In genomic region chr4:170580651-170581050, GRCh38 we compare ENCODE assay signal across 20 cellular contexts.
DNase-seq lines count a peak whose midpoint lies in the region; ATAC-seq and TF ChIP-seq lines count a peak whose summit lies in the region.
"Had no signal": no experiment of that assay in that cellular context is flagged by ENCODE, and none has a peak within 500 bp of the region (broad histone marks: within the 10 kb centered on the region; RNA-seq: fewer than 3 reads in every experiment).

No MANE protein-coding gene starts in this region.

- no peaks in the 10 kb centered on the region for H3K36me3 ChIP-seq in HCT116 (ENCODE audit: control insufficient read depth in 1 of 2, insufficient read depth in 2 of 2, low read length in 2 of 2)
- H3K36me3 ChIP-seq: BE2C; BLaER1 treated with 17β-estradiol and CSF1 and Interleukin-3, amounts not matched to agents 10 nM and 100 nM; HAP-1 had no signal

- POLR2A ChIA-PET in HCT116 (lab: Charles Lee) = no interaction called here

- no peak for TF ChIP-seq POLR2A in HCT116 (IDR thresholded peaks at IDR 0.05; ENCODE audit: borderline replicate concordance, extremely low read depth, insufficient read depth, insufficient read length)

- no peak overlapping the region for H3K9ac ChIP-seq in HCT116 (ENCODE audit: low read length)
- H3K9ac ChIP-seq: BLaER1 treated with 17β-estradiol and CSF1 and Interleukin-3, amounts not matched to agents 10 nM and 100 nM had no signal

- peak overlapping the region; percentile 50; the same call in 1 of the 2 replicates for H3K4me2 ChIP-seq in HCT116 (ENCODE audit: low read length)
- H3K4me2 ChIP-seq: A549, GM23338 had no signal

- intact Hi-C loops in HCT116 (cut with micrococcal nuclease) = no loop called here
- intact Hi-C loops in activated naive CD4-positive, alpha-beta T cell treated with anti-CD3 and anti-CD28 coated beads for 36 hours (cut with micrococcal nuclease) = no loop called here

- no peak overlapping the region for H3K27ac Mint-ChIP-seq in glutamatergic neuron (ENCODE audit: unreplicated experiment)
- no peak overlapping the region for H3K27ac Mint-ChIP-seq in progenitor cell of endocrine pancreas
- H3K27ac Mint-ChIP-seq in activated naive CD4-positive, alpha-beta T cell treated with anti-CD3 and anti-CD28 coated beads for 36 hours = no peak overlapping the region
- H3K27ac Mint-ChIP-seq: CD14-positive monocyte; CD4-positive, alpha-beta T cell; CD8-positive, alpha-beta memory T cell had no signal

- no peak overlapping the region for H3K4me3 Mint-ChIP-seq in glutamatergic neuron (ENCODE audit: unreplicated experiment)
- H3K4me3 Mint-ChIP-seq in progenitor cell of endocrine pancreas (ENCODE audit: low read depth) = no peak overlapping the region
- H3K4me3 Mint-ChIP-seq in activated naive CD4-positive, alpha-beta T cell treated with anti-CD3 and anti-CD28 coated beads for 36 hours = no peak overlapping the region
- H3K4me3 Mint-ChIP-seq: CD14-positive monocyte; CD4-positive, alpha-beta T cell; CD8-positive, alpha-beta memory T cell; GM23338 had no signal

- no peak overlapping the region for H2AFZ ChIP-seq in HCT116 (ENCODE audit: low read depth, low read length, poor library complexity, severe bottlenecking)

- ATAC-seq in HCT116 (no peak), GM19035 (IDR thresholded peaks at IDR 0.05; ENCODE audit: unreplicated experiment) (no peak)
- ATAC-seq: A549 had no signal

- TF ChIP-seq CTCF in HCT116 (IDR thresholded peaks at IDR 0.05 in 2 of 3, conservative IDR thresholded peaks at IDR 0.05 in 1 of 3; ENCODE audit: borderline replicate concordance in 1 of 3, insufficient read depth in 1 of 3, low read depth in 2 of 3, low read length in 2 of 3) (peak in 1 of 3 experiments; percentile 30; a peak in 2 of 6 replicates), glutamatergic neuron (IDR thresholded peaks at IDR 0.05; ENCODE audit: partially characterized antibody, unreplicated experiment) (peak; percentile 40), progenitor cell of endocrine pancreas (IDR thresholded peaks at IDR 0.05; ENCODE audit: unreplicated experiment) (peak; percentile 22)

- no peaks in the 10 kb centered on the region for H3K9me2 ChIP-seq in HCT116 (ENCODE audit: insufficient read depth)

- no peak overlapping the region for H3K4me3 ChIP-seq in HCT116 (replicated peaks in 1 of 2; ENCODE audit: low read depth in 1 of 2, low read length in 2 of 2)
- H3K4me3 ChIP-seq: A549; BLaER1 treated with 17β-estradiol and CSF1 and Interleukin-3, amounts not matched to agents 10 nM and 100 nM; GM23338; HAP-1 had no signal

- peaks cover 2 to 19% of the 10 kb centered on the region in 2 experiments; a peak in 2 of 4 replicates for H3K4me1 ChIP-seq in HCT116 (ENCODE audit: control insufficient read depth in 1 of 2, insufficient read depth in 2 of 2, low read length in 2 of 2)
- H3K4me1 ChIP-seq: A549, BE2C, HAP-1 had no signal

- H3K4me1 Mint-ChIP-seq in glutamatergic neuron (ENCODE audit: low read depth, unreplicated experiment) = no peaks in the 10 kb centered on the region
- H3K4me1 Mint-ChIP-seq in progenitor cell of endocrine pancreas (ENCODE audit: low read depth) = no peaks in the 10 kb centered on the region
- no peaks in the 10 kb centered on the region for H3K4me1 Mint-ChIP-seq in activated naive CD4-positive, alpha-beta T cell treated with anti-CD3 and anti-CD28 coated beads for 36 hours (ENCODE audit: low read depth)
- H3K4me1 Mint-ChIP-seq: CD14-positive monocyte; CD8-positive, alpha-beta memory T cell had no signal

- RAD21 ChIA-PET in HCT116 (lab: Charles Lee; ENCODE audit: low non-redundant PET in 1 of 2, low total read pairs in 2 of 2, uncharacterized antibody in 2 of 2, unreplicated experiment in 2 of 2) = no interaction called here

- H3K79me2 ChIP-seq in HCT116 (ENCODE audit: insufficient read depth, low read length) = no peaks in the 10 kb centered on the region

- no peaks in the 10 kb centered on the region for H3K27me3 Mint-ChIP-seq in glutamatergic neuron (ENCODE audit: unreplicated experiment)
- no peaks in the 10 kb centered on the region for H3K27me3 Mint-ChIP-seq in progenitor cell of endocrine pancreas
- H3K27me3 Mint-ChIP-seq in activated naive CD4-positive, alpha-beta T cell treated with anti-CD3 and anti-CD28 coated beads for 36 hours (ENCODE audit: low read depth) = no peaks in the 10 kb centered on the region
- H3K27me3 Mint-ChIP-seq: CD4-positive, alpha-beta T cell; CD8-positive, alpha-beta memory T cell had no signal

- no peak for TF ChIP-seq RAD21 in HCT116 (IDR thresholded peaks at IDR 0.05; ENCODE audit: low read depth)

- no peaks in the 10 kb centered on the region for H4K20me1 ChIP-seq in HCT116 (ENCODE audit: insufficient read depth)
- H4K20me1 ChIP-seq: BLaER1 treated with 17β-estradiol and CSF1 and Interleukin-3, amounts not matched to agents 10 nM and 100 nM had no signal

- no TSS peak for BruUV-seq in HCT116 (replicated peaks; lab: Mats Ljungman, UMichigan)

- no peaks in the 10 kb centered on the region for H3K27me3 ChIP-seq in HCT116 (ENCODE audit: insufficient read depth, low read length)
- H3K27me3 ChIP-seq: BE2C; BLaER1 treated with 17β-estradiol and CSF1 and Interleukin-3, amounts not matched to agents 10 nM and 100 nM had no signal

- in situ Hi-C loops in G401 (cut with HindIII; ENCODE audit: low sequenced_read_pairs) = no loop called here

- CTCF ChIA-PET in HCT116 (lab: Charles Lee) = no interaction called here
- CTCF ChIA-PET in activated naive CD4-positive, alpha-beta T cell treated with anti-CD3 and anti-CD28 coated beads for 36 hours (lab: Charles Lee) = no interaction called here

- H3K36me3 Mint-ChIP-seq in glutamatergic neuron (ENCODE audit: unreplicated experiment) (peaks cover 10% of the 10 kb centered on the region), progenitor cell of endocrine pancreas (ENCODE audit: insufficient read depth) (no peaks in the 10 kb centered on the region)
- H3K36me3 Mint-ChIP-seq in activated naive CD4-positive, alpha-beta T cell treated with anti-CD3 and anti-CD28 coated beads for 36 hours (ENCODE audit: low read depth) = no peaks in the 10 kb centered on the region
- H3K36me3 Mint-ChIP-seq: CD14-positive monocyte; CD8-positive, alpha-beta memory T cell had no signal

- DNase-seq in HCT116 (ENCODE audit: low read depth, low spot score) (no peak), NAMALWA (ENCODE audit: low spot score) (peak; percentile 1), glutamatergic neuron (no peak), progenitor cell of endocrine pancreas (ENCODE audit: low spot score, unreplicated experiment) (no peak), G401 (ENCODE audit: low spot score) (no peak), NCI-H2107 treated with DMSO at 0.1 percent for 48 hours (lab: John Stamatoyannopoulos, UW; ENCODE audit: unreplicated experiment) (no peak)
- DNase-seq in activated naive CD4-positive, alpha-beta T cell treated with anti-CD3 and anti-CD28 coated beads for 36 hours = no peak
- DNase-seq: 8988T; ACHN; AML-193; BE2C; CD4-positive, alpha-beta T cell; CD8-positive, alpha-beta memory T cell; DMS79 treated with DMSO at 0.1 percent for 48 hours had no signal

- no peaks in the 10 kb centered on the region for H3K9me3 ChIP-seq in HCT116 (ENCODE audit: control insufficient read depth in 1 of 2, insufficient read depth in 1 of 2, low read depth in 1 of 2, low read length in 2 of 2)
- H3K9me3 ChIP-seq: A549, BE2C, HAP-1 had no signal

- no peak overlapping the region for H3K27ac ChIP-seq in HCT116 (ENCODE audit: low read depth, low read length)
- H3K27ac ChIP-seq: A549; BLaER1 treated with 17β-estradiol and CSF1 and Interleukin-3, amounts not matched to agents 10 nM and 100 nM had no signal

- H3K9me3 Mint-ChIP-seq in glutamatergic neuron (ENCODE audit: unreplicated experiment) (no peaks in the 10 kb centered on the region), progenitor cell of endocrine pancreas (ENCODE audit: low read depth) (no peaks in the 10 kb centered on the region)
- peaks cover 3% of the 10 kb centered on the region for H3K9me3 Mint-ChIP-seq in activated naive CD4-positive, alpha-beta T cell treated with anti-CD3 and anti-CD28 coated beads for 36 hours
- H3K9me3 Mint-ChIP-seq: GM23338 had no signal

TF ChIP-seq in HCT116, 20 proteins besides CTCF, POLR2A, EP300 and RAD21 (continues in another document):
- no peak for TF ChIP-seq TCF7L2 (IDR thresholded peaks at IDR 0.05; ENCODE audit: borderline replicate concordance, extremely low read depth, insufficient read depth, insufficient read length)
- no peak for TF ChIP-seq ZBTB33 (IDR thresholded peaks at IDR 0.05; ENCODE audit: extremely low read depth, insufficient replicate concordance, low read length)
- no peak for TF ChIP-seq YY1 (IDR thresholded peaks at IDR 0.05; ENCODE audit: extremely low read depth, insufficient replicate concordance, low read depth, low read length)
- no peak for TF ChIP-seq POLR2AphosphoS5 (IDR thresholded peaks at IDR 0.05; ENCODE audit: low read depth, low read length)
- TF ChIP-seq ATF3 (IDR thresholded peaks at IDR 0.05) = no peak
- TF ChIP-seq ZFX (IDR thresholded peaks at IDR 0.05) = no peak
- TF ChIP-seq CEBPB (IDR thresholded peaks at IDR 0.05; ENCODE audit: low read depth) = no peak
- no peak for TF ChIP-seq SRF (IDR thresholded peaks at IDR 0.05; ENCODE audit: low read depth)
- no peak for TF ChIP-seq SP1 (IDR thresholded peaks at IDR 0.05; ENCODE audit: low read depth)
- no peak for TF ChIP-seq FOSL1 (IDR thresholded peaks at IDR 0.05; ENCODE audit: low read depth)
- no peak for TF ChIP-seq EGR1 (IDR thresholded peaks at IDR 0.05; ENCODE audit: low read depth)
- no peak for TF ChIP-seq JUND (IDR thresholded peaks at IDR 0.05)
- TF ChIP-seq ZNF274 (IDR thresholded peaks at IDR 0.05; ENCODE audit: low read depth, low read length) = no peak
- TF ChIP-seq EZH2phosphoT487 (IDR thresholded peaks at IDR 0.05; ENCODE audit: borderline replicate concordance) = no peak
